In the genomic region with DNA sequence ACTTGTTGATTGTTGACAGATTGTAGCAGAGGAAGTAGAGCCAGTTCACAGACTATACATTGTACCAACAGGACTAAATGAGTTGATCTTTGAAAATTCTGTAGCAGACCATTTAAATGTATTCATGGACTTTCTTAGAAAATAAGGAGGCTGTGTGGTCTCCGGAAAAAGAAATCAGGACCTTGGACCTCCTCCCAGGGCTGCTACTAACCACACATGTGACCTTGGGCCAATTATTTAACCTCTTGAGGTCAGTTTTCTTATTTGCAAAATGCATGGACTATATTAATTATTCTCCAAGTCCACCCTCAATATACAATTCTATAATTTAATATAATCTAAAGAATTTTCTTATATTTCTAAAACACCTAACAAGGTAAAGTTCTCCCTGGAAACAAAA, we compare ENCODE assay signal across 8 cellular contexts.
"Had no signal": no experiment of that assay in that cellular context is flagged by ENCODE, and none has a peak within 500 bp of the region (broad histone marks: within the 10 kb centered on the region; RNA-seq: fewer than 3 reads in every experiment).

No MANE protein-coding gene starts in this region.

- H3K4me3 ChIP-seq: GM12878 had no signal

- DNase-seq: GDM1, GF-D8 had no signal

- ATAC-seq: GM12878 had no signal

- FAIRE-seq: G401.6, GM12878, GM12891, GM12892, GM18507, GM19239 had no signal
